Comparison of ENCODE assay signal across 18 cellular contexts in the genomic region with DNA sequence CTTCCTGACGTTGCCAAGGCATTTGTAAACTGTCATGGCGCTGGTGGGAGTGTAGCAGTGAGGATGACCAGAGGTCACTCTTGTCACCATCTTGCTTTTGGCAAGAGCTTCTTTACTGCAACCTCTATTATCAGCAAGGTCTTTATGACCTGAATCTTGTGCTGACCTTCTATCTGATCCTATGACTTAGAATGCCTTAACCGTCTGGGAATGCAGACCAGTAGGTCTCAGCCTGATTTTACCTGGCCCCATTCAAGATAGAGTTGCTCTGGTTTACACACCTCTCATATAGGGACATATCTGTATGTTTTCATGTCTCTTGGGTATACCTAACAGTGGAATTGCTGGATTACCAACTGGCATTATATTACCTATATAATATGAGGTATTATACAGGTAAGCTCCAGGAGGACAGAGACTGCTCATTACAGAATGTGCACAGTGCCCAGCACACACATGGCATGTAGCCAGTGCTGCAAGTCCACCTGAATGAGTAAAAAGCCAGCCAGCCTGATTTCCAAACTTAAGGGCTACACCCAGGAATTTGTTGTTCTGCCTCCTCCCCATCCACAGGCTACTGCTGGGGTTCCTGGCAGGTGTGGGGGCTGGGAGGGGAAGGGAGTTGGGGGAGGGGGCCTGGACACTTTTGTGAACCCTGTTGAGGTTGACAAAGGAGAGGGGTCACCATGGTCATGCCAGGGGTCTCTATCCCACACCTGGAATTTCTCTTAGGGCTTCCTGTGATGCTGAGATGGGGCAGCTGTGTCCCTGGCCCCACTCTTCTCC. TPM values are rescaled to one million over a fixed set of nuclear protein-coding genes. Genes with fewer than 3 reads are reported as not detected.
DNase-seq lines count a peak whose midpoint lies in the region; ATAC-seq, FAIRE-seq and TF ChIP-seq lines count a peak whose summit lies in the region.
"Had no signal": no experiment of that assay in that cellular context is flagged by ENCODE, and none has a peak within 500 bp of the region (broad histone marks: within the 10 kb centered on the region; RNA-seq: fewer than 3 reads in every experiment).

No MANE protein-coding gene starts in this region.

- H2AFZ ChIP-seq in K562 (ENCODE audit: low read depth, low read length) (no peak overlapping the region), mesenchymal stem cell (ENCODE audit: low read depth, low read length) (no peak overlapping the region), osteoblast (ENCODE audit: low read length) (no peak overlapping the region)

- H3K9me3 ChIP-seq in K562 (replicated peaks; ENCODE audit: control insufficient read depth, insufficient read depth, low read depth, low read length) = no peaks in the 10 kb centered on the region
- H3K9me3 ChIP-seq in mesenchymal stem cell (ENCODE audit: control insufficient read depth, low read length) = no peaks in the 10 kb centered on the region
- no peaks in the 10 kb centered on the region for H3K9me3 ChIP-seq in osteoblast (ENCODE audit: low read depth, low read length)
- H3K9me3 ChIP-seq: BLaER1 treated with 17β-estradiol and CSF1 and Interleukin-3, amounts not matched to agents 10 nM and 100 nM had no signal

- CTCF ChIA-PET in K562 (lab: Yijun Ruan, JAX; ENCODE audit: low intra/inter-chr PET ratio) = interaction anchor here (1.7 kb wide), 1 partner anchor 658 kb away, joined by 8 read pairs; no protein-coding TSS in a partner anchor

- no peak for TF ChIP-seq RAD21 in K562 (CRISPR knock-in tag; conservative IDR thresholded peaks at IDR 0.05 in 1 of 2, IDR thresholded peaks at IDR 0.05 in 1 of 2)

- no peak overlapping the region for H2BK5ac ChIP-seq in mesenchymal stem cell (ENCODE audit: low read depth, low read length, poor library complexity, severe bottlenecking)

- no peak overlapping the region for H3K4me2 ChIP-seq in K562 (ENCODE audit: insufficient read depth, low read length)
- peak overlapping the region; percentile 14 for H3K4me2 ChIP-seq in mesenchymal stem cell (ENCODE audit: low read length, poor library complexity, severe bottlenecking)
- H3K4me2 ChIP-seq in osteoblast (ENCODE audit: insufficient read depth, low read length) = no peak overlapping the region
- H3K4me2 ChIP-seq: BLaER1 treated with 17β-estradiol and CSF1 and Interleukin-3, amounts not matched to agents 10 nM and 100 nM had no signal

- H4K91ac ChIP-seq in mesenchymal stem cell (ENCODE audit: low read length) = no peak overlapping the region

- H3K36me3 ChIP-seq in K562 (ENCODE audit: control insufficient read depth, insufficient read depth, low read length) (no peaks in the 10 kb centered on the region), mesenchymal stem cell (ENCODE audit: control insufficient read depth in 1 of 2, insufficient read depth in 2 of 2, low read depth in 1 of 2, low read length in 2 of 2) (no peaks in the 10 kb centered on the region), osteoblast (ENCODE audit: insufficient read depth, low read length) (no peaks in the 10 kb centered on the region)
- H3K36me3 ChIP-seq: BLaER1 treated with 17β-estradiol and CSF1 and Interleukin-3, amounts not matched to agents 10 nM and 100 nM had no signal

- no peaks in the 10 kb centered on the region for H3K9me1 ChIP-seq in K562 (ENCODE audit: control insufficient read depth, insufficient read depth, low read length)

- H2BK12ac ChIP-seq in mesenchymal stem cell (ENCODE audit: low read length in 2 of 2) = no peak overlapping the region

- no peak overlapping the region for H2AK5ac ChIP-seq in mesenchymal stem cell (ENCODE audit: low read length, severe bottlenecking)

- TF ChIP-seq EP300 in K562 (IDR thresholded peaks at IDR 0.05; ENCODE audit: low read length) = no peak

- H3K23ac ChIP-seq in mesenchymal stem cell (ENCODE audit: low read length in 2 of 2) = no peak overlapping the region

- peak; percentile 17 for DNase-seq in activated CD8-positive, alpha-beta memory T cell treated with anti-CD3 and anti-CD28 coated beads, Interleukin-2, amount 50 U/mL, for 48 hours
- DNase-seq in activated CD8-positive, alpha-beta memory T cell treated with anti-CD3 and anti-CD28 coated beads, Interleukin-2, amount 50 U/mL, for 4 hours = no peak
- DNase-seq in K562 (ENCODE audit: extremely low read depth in 1 of 4, low spot score in 3 of 4) (no peak), mesenchymal stem cell (no peak), sciatic nerve (ENCODE audit: low spot score) (peak; percentile 17), osteoblast (ENCODE audit: insufficient read length, low spot score, missing footprints) (no peak), OCI-M1 (lab: John Stamatoyannopoulos, UW) (no peak)
- DNase-seq: ACHN; CD4-positive, CD25-positive, alpha-beta regulatory T cell; H7 had no signal

- TF ChIP-seq POLR2A in K562 (conservative IDR thresholded peaks at IDR 0.05) = no peak

- no peaks in the 10 kb centered on the region for H3K79me1 ChIP-seq in mesenchymal stem cell (replicated peaks; ENCODE audit: low read length, poor library complexity, severe bottlenecking)

- POLR2A ChIA-PET in K562 (lab: Yijun Ruan, JAX) = no interaction called here

- H3K4ac ChIP-seq in mesenchymal stem cell (ENCODE audit: low read depth in 1 of 2, low read length in 2 of 2) = no peak overlapping the region

- no peak overlapping the region for H3K18ac ChIP-seq in mesenchymal stem cell (ENCODE audit: low read depth in 1 of 2, low read length in 2 of 2)

- TF ChIP-seq CTCF in K562 (IDR thresholded peaks at IDR 0.05 in 2 of 3, conservative IDR thresholded peaks at IDR 0.05 in 1 of 3; ENCODE audit: insufficient read depth in 2 of 3, low read depth in 1 of 3, low read length in 3 of 3) = no peak
- TF ChIP-seq CTCF in osteoblast (IDR thresholded peaks at IDR 0.05; ENCODE audit: extremely low read depth, low read depth, low read length) = no peak

- in situ Hi-C loops in K562 (cut with MboI) = loop anchor here (10.0 kb wide), 1 partner anchor 332 kb away; no protein-coding TSS in a partner anchor

- H4K8ac ChIP-seq in mesenchymal stem cell (ENCODE audit: low read length) = no peak overlapping the region

- H3K9ac ChIP-seq in K562 (ENCODE audit: insufficient read depth in 1 of 2, low read depth in 2 of 2, low read length in 2 of 2) (no peak overlapping the region), mesenchymal stem cell (ENCODE audit: low read length) (no peak overlapping the region)
- H3K9ac ChIP-seq: BLaER1 treated with 17β-estradiol and CSF1 and Interleukin-3, amounts not matched to agents 10 nM and 100 nM had no signal

- peaks cover 9% of the 10 kb centered on the region; the same call in 1 of the 2 replicates for H4K20me1 ChIP-seq in K562 (replicated peaks; ENCODE audit: control insufficient read depth, insufficient read depth, low read length)
- H4K20me1 ChIP-seq in osteoblast (ENCODE audit: insufficient read depth, low read length) = no peaks in the 10 kb centered on the region

- H3K27ac ChIP-seq in K562 (ENCODE audit: extremely low read depth, low read depth, low read length) (no peak overlapping the region), mesenchymal stem cell (ENCODE audit: low read length, poor library complexity, severe bottlenecking) (no peak overlapping the region), osteoblast (ENCODE audit: low read depth, low read length) (no peak overlapping the region)
- H3K27ac ChIP-seq: BLaER1 treated with 17β-estradiol and CSF1 and Interleukin-3, amounts not matched to agents 10 nM and 100 nM had no signal

- no peak overlapping the region for H2BK15ac ChIP-seq in mesenchymal stem cell (ENCODE audit: low read depth, poor library complexity, severe bottlenecking)

- H3K4me1 ChIP-seq in K562 (replicated peaks in 1 of 2; ENCODE audit: control insufficient read depth in 2 of 2, insufficient read depth in 2 of 2, low read length in 2 of 2) = peaks cover 8 to 15% of the 10 kb centered on the region in 2 experiments; a peak in 4 of 5 replicates
- peaks cover 7% of the 10 kb centered on the region for H3K4me1 ChIP-seq in mesenchymal stem cell (ENCODE audit: control insufficient read depth, insufficient read depth, low read depth, low read length)
- H3K4me1 ChIP-seq in osteoblast (ENCODE audit: insufficient read depth, low read length) = no peaks in the 10 kb centered on the region

- no peaks in the 10 kb centered on the region for H3K79me2 ChIP-seq in K562 (ENCODE audit: control insufficient read depth, insufficient read depth, low read length)
- no peaks in the 10 kb centered on the region for H3K79me2 ChIP-seq in osteoblast (ENCODE audit: insufficient read depth, low read length)

- 0% methylated on average over 3 of the region's 3 CpGs for WGBS in K562 (ENCODE audit: insufficient coverage, low coverage, missing lambda C conversion rate)
- WGBS in mesenchymal stem cell = 78% methylated on average over 3 of the region's 3 CpGs

- BruUV-seq in K562 (replicated peaks; lab: Mats Ljungman, UMichigan) = no TSS peak

- H3K27me3 ChIP-seq in K562 (ENCODE audit: control insufficient read depth in 2 of 2, insufficient read depth in 2 of 2, low read length in 2 of 2) (peaks cover 5 to 31% of the 10 kb centered on the region in 2 experiments; a peak in 3 of 5 replicates), mesenchymal stem cell (ENCODE audit: control insufficient read depth in 1 of 2, insufficient read depth in 1 of 2, low read length in 2 of 2) (peaks cover 57 to 63% of the 10 kb centered on the region in 2 experiments), osteoblast (ENCODE audit: insufficient read depth, low read length) (peaks cover 43% of the 10 kb centered on the region)

- ATAC-seq in K562 = no peak
- no peak for ATAC-seq in sciatic nerve
- no peak for ATAC-seq in GM18498 (IDR thresholded peaks at IDR 0.05; ENCODE audit: unreplicated experiment)
- ATAC-seq: GM23338, HepG2 had no signal

- intact Hi-C loops in K562 (cut with micrococcal nuclease) (no loop called here), sciatic nerve (cut with DNase I) (loop anchor here (5.0 kb wide), 1 partner anchor 599 kb away; no protein-coding TSS in a partner anchor)

- no peak for FAIRE-seq in K562 (lab: Jason Lieb, UNC)
- FAIRE-seq: GM18507, HepG2 had no signal

- H3K14ac ChIP-seq in mesenchymal stem cell (ENCODE audit: low read length in 2 of 2) = no peak overlapping the region

- H2BK120ac ChIP-seq in mesenchymal stem cell (ENCODE audit: low read depth, low read length) = no peak overlapping the region

- H3K4me3 ChIP-seq in K562 = no peak overlapping the region
- no peak overlapping the region for H3K4me3 ChIP-seq in mesenchymal stem cell (ENCODE audit: insufficient read depth in 1 of 2, low read depth in 1 of 2, low read length in 2 of 2)
- H3K4me3 ChIP-seq in osteoblast (ENCODE audit: insufficient read depth, low read length) = no peak overlapping the region
- H3K4me3 ChIP-seq: BLaER1 treated with 17β-estradiol and CSF1 and Interleukin-3, amounts not matched to agents 10 nM and 100 nM; GM23338 had no signal

RNA-seq across cellular contexts. Expression of a gene that starts 35.2 kb away (rescaled TPM):
- 43.7 and 53.8 TPM in 2 replicates for total RNA-seq in K562 (2011; cell fraction: chromatin; rRNA removed; ENCODE audit: low replicate concordance)
- total RNA-seq in K562 (2011; cell fraction: nucleolus; rRNA removed) = 36.5 and 40.0 TPM in 2 replicates
- 62.1 and 86.8 TPM in 2 replicates for total RNA-seq in K562 (2011; cell fraction: nucleoplasm; rRNA removed)
- total RNA-seq in K562 (2014; rRNA removed) (20.6 and 24.2 TPM in 2 replicates), K562 (2014; rRNA removed; fragmentation: Illumina TruSeq; extraction: Trizol) (19.6 and 21.0 TPM in 2 replicates), K562 (2015; rRNA removed; fragmentation: Illumina TruSeq; extraction: Trizol) (26.4 and 27.6 TPM in 2 replicates), K562 (2021) (30.1 and 34.0 TPM in 2 replicates), sciatic nerve (58.4 TPM), osteoblast (35.4 and 39.1 TPM in 2 replicates)
- polyA plus RNA-seq in K562 (2011; rRNA removed) (29.6 and 41.5 TPM in 2 replicates), K562 (2014; fragmentation: Illumina TruSeq; extraction: Trizol) (31.5 and 31.9 TPM in 2 replicates), K562 (2014; fragmentation: Nextera tagmentation; extraction: Ambion mirVana) (10 to 100 TPM; 16.9 to 17.3 TPM), K562 (2014; rRNA removed) (37.1 and 38.9 TPM in 2 replicates)
- 47.2 and 47.4 TPM in 2 replicates for polyA plus RNA-seq in K562 (2011; cell fraction: cytosol; rRNA removed)
- 31.4 and 37.8 TPM in 2 replicates for polyA plus RNA-seq in K562 (2011; cell fraction: nucleus; rRNA removed)
- polyA plus RNA-seq in K562 (2012) = 25.2 and 30.6 TPM in 2 replicates
- 23.6 and 40.0 TPM in 2 replicates for polyA minus RNA-seq in K562 (2011; rRNA and poly(A)+ RNA removed)
- 11.2 and 17.5 TPM in 2 replicates for polyA minus RNA-seq in K562 (2011; cell fraction: cytosol; rRNA and poly(A)+ RNA removed)
- polyA minus RNA-seq in K562 (2011; cell fraction: nucleus; rRNA and poly(A)+ RNA removed) = 9.4 and 10.1 TPM in 2 replicates
- 45.0 TPM for polyA plus RNA-seq in mesenchymal stem cell (2013, experiment 1 of 2)
- 45.3 TPM for polyA plus RNA-seq in mesenchymal stem cell (2013, experiment 2 of 2)

RNA-seq across cellular contexts. Expression of a gene that starts 41.8 kb away (rescaled TPM):
- total RNA-seq in K562 (2011; cell fraction: chromatin; rRNA removed; ENCODE audit: low replicate concordance) = not detected in 2 replicates
- total RNA-seq in K562 (2011; cell fraction: nucleolus; rRNA removed) = not detected in 2 replicates
- total RNA-seq in K562 (2011; cell fraction: nucleoplasm; rRNA removed) = not detected in 2 replicates
- total RNA-seq in K562 (2014; rRNA removed) (not detected in 2 replicates), K562 (2014; rRNA removed; fragmentation: Illumina TruSeq; extraction: Trizol) (not detected in 2 replicates), K562 (2015; rRNA removed; fragmentation: Illumina TruSeq; extraction: Trizol) (not detected in 2 replicates), K562 (2021) (0.13 TPM in 1 of 2 replicates, not detected in the other), sciatic nerve (2.1 TPM), osteoblast (not detected in 2 replicates)
- polyA plus RNA-seq in K562 (2011; rRNA removed) (not detected in 2 replicates), K562 (2014; fragmentation: Illumina TruSeq; extraction: Trizol) (not detected in 2 replicates), K562 (2014; fragmentation: Nextera tagmentation; extraction: Ambion mirVana) (not detected), K562 (2014; rRNA removed) (not detected in 2 replicates)
- not detected in 2 replicates for polyA plus RNA-seq in K562 (2011; cell fraction: cytosol; rRNA removed)
- not detected in 2 replicates for polyA plus RNA-seq in K562 (2011; cell fraction: nucleus; rRNA removed)
- polyA plus RNA-seq in K562 (2012) = 0.34 and 0.64 TPM in 2 replicates
- not detected in 2 replicates for polyA minus RNA-seq in K562 (2011; rRNA and poly(A)+ RNA removed)
- polyA minus RNA-seq in K562 (2011; cell fraction: cytosol; rRNA and poly(A)+ RNA removed) = not detected in 2 replicates
- polyA minus RNA-seq in K562 (2011; cell fraction: nucleus; rRNA and poly(A)+ RNA removed) = not detected in 2 replicates
- 3.2 TPM for polyA plus RNA-seq in mesenchymal stem cell (2013, experiment 1 of 2)
- 2.7 TPM for polyA plus RNA-seq in mesenchymal stem cell (2013, experiment 2 of 2)
- total RNA-seq: A172; CD4-positive, CD25-positive, alpha-beta regulatory T cell; Daoy; HepG2; HT1080 had no signal
- polyA plus RNA-seq: CD4-positive, CD25-positive, alpha-beta regulatory T cell; HepG2 had no signal

Comparison
In these comparisons a context has a peak if more than half of its experiments do, and no peak if none do; other contexts are left out.
1. DNase-seq: peak in activated CD8-positive, alpha-beta memory T cell treated with anti-CD3 and anti-CD28 coated beads, Interleukin-2, amount 50 U/mL, for 48 hours (single experiment) and sciatic nerve (single experiment); none in activated CD8-positive, alpha-beta memory T cell treated with anti-CD3 and anti-CD28 coated beads, Interleukin-2, amount 50 U/mL, for 4 hours (single experiment), K562 (0 of 4), mesenchymal stem cell (single experiment), osteoblast (single experiment) and OCI-M1 (single experiment).